8 cellular contexts compared by ENCODE assay signal in genomic region chr2:118012778-118013177, GRCh38. TPM values are rescaled to one million over a fixed set of nuclear protein-coding genes. Genes with fewer than 3 reads are reported as not detected.
DNase-seq lines count a peak whose midpoint lies in the region; ATAC-seq, FAIRE-seq and TF ChIP-seq lines count a peak whose summit lies in the region.

No MANE protein-coding gene starts in this region.

- H3K4me3 ChIP-seq in A673 (ENCODE audit: low read depth, low read length, poor library complexity, severe bottlenecking) (peak overlapping the region; percentile 90), HUES48 (ENCODE audit: low read depth, low read length) (peak overlapping the region; percentile 94), bronchial epithelial cell (ENCODE audit: low read depth, low read length) (peak overlapping the region; percentile 97), mucosa of stomach (ENCODE audit: low read length) (peak overlapping the region; percentile 51)

- H3K9me3 ChIP-seq in A673 (ENCODE audit: low read depth, low read length, poor library complexity, severe bottlenecking) (no peaks in the 10 kb centered on the region), HUES48 (ENCODE audit: control insufficient read depth, insufficient read depth, low read length) (no peaks in the 10 kb centered on the region), mucosa of stomach (ENCODE audit: control insufficient read depth, low read length) (no peaks in the 10 kb centered on the region)

- ATAC-seq in HG03457 (IDR thresholded peaks at IDR 0.05; ENCODE audit: unreplicated experiment) (no peak), HG03439 (IDR thresholded peaks at IDR 0.05; ENCODE audit: unreplicated experiment) (no peak)

- TF ChIP-seq CTCF in A673 (conservative IDR thresholded peaks at IDR 0.05; ENCODE audit: low read depth, low read length), result no peak
- no peak for TF ChIP-seq CTCF in bronchial epithelial cell (IDR thresholded peaks at IDR 0.05; ENCODE audit: insufficient read depth, low read length, severe bottlenecking)

- intact Hi-C loops in A673 (cut with micrococcal nuclease; ENCODE audit: unreplicated experiment), result no loop called here

- H3K27ac ChIP-seq in A673 (ENCODE audit: low read depth, low read length, poor library complexity, severe bottlenecking), result no peak overlapping the region
- no peak overlapping the region for H3K27ac ChIP-seq in HUES48 (ENCODE audit: low read depth, low read length)

- POLR2A ChIA-PET in A673 (lab: Charles Lee; ENCODE audit: low non-redundant PET), result no interaction called here

- H3K9ac ChIP-seq in HUES48 (ENCODE audit: low read depth, low read length) (no peak overlapping the region), mucosa of stomach (ENCODE audit: low read length) (peak overlapping the region; percentile 88)

- H3K36me3 ChIP-seq in A673 (ENCODE audit: insufficient read depth, low read length, poor library complexity, severe bottlenecking) (peaks cover 6% of the 10 kb centered on the region), HUES48 (ENCODE audit: control insufficient read depth, insufficient read depth, low read length) (peaks cover 10% of the 10 kb centered on the region), bronchial epithelial cell (ENCODE audit: control insufficient read depth, insufficient read depth, low read length) (peaks cover 2% of the 10 kb centered on the region), mucosa of stomach (ENCODE audit: control insufficient read depth, insufficient read depth, low read length) (no peaks in the 10 kb centered on the region)

- FAIRE-seq in bronchial epithelial cell (lab: Jason Lieb, UNC), result no peak

- no peak for DNase-seq in A673 (ENCODE audit: low spot score)
- DNase-seq in bronchial epithelial cell (ENCODE audit: low read depth), result peak; percentile 25
- DNase-seq in GDM1 (lab: John Stamatoyannopoulos, UW), result no peak
- no peak for DNase-seq in COLO668 (lab: John Stamatoyannopoulos, UW; ENCODE audit: unreplicated experiment)

- peaks cover 8% of the 10 kb centered on the region for H3K4me1 ChIP-seq in A673 (ENCODE audit: insufficient read depth, low read length, poor library complexity, severe bottlenecking)
- peaks cover 4% of the 10 kb centered on the region; the same call in 1 of the 2 replicates for H3K4me1 ChIP-seq in HUES48 (ENCODE audit: control insufficient read depth, insufficient read depth, low read length)
- H3K4me1 ChIP-seq in mucosa of stomach (ENCODE audit: control insufficient read depth, insufficient read depth, low read length), result peaks cover 7% of the 10 kb centered on the region

- no TSS peak for BruUV-seq in A673 (replicated peaks; lab: Mats Ljungman, UMichigan)

- H3K27me3 ChIP-seq in A673 (replicated peaks; ENCODE audit: insufficient read depth, low read depth, low read length, poor library complexity), result no peaks in the 10 kb centered on the region
- peaks cover 28% of the 10 kb centered on the region for H3K27me3 ChIP-seq in HUES48 (ENCODE audit: control insufficient read depth, insufficient read depth, low read length)
- no peaks in the 10 kb centered on the region for H3K27me3 ChIP-seq in bronchial epithelial cell (ENCODE audit: control insufficient read depth, insufficient read depth, low read length)
- H3K27me3 ChIP-seq in mucosa of stomach (ENCODE audit: control insufficient read depth, insufficient read depth, low read length), result no peaks in the 10 kb centered on the region

- CTCF ChIA-PET in A673 (lab: Charles Lee), result no interaction called here

RNA-seq across cellular contexts. Expression of gene CCDC93, which starts 1.1 kb away (rescaled TPM):
- total RNA-seq in A673 (2021), result 27.2 and 28.8 TPM in 2 replicates
- total RNA-seq in bronchial epithelial cell, result 21.3 and 23.7 TPM in 2 replicates
